Comparison of ENCODE assay signal across 8 cellular contexts in genomic region chr10:111885919-111886318, GRCh38.
"Had no signal": no experiment of that assay in that cellular context is flagged by ENCODE, and none has a peak within 500 bp of the region (broad histone marks: within the 10 kb centered on the region; RNA-seq: fewer than 3 reads in every experiment).

No MANE protein-coding gene starts in this region.

- ATAC-seq: HepG2, K562 had no signal

- DNase-seq: IMR-90, KBM-7, KG1 had no signal

- H3K9ac ChIP-seq: KMS-11 had no signal

- H3K27ac ChIP-seq: HL-60, KMS-11 had no signal

- FAIRE-seq: HepG2, HTR-8/SVneo, K562 had no signal

- H3K4me2 ChIP-seq: KMS-11 had no signal

- H3K4me3 ChIP-seq: K562 had no signal
